16 cellular contexts compared by ENCODE assay signal in the genomic region with DNA sequence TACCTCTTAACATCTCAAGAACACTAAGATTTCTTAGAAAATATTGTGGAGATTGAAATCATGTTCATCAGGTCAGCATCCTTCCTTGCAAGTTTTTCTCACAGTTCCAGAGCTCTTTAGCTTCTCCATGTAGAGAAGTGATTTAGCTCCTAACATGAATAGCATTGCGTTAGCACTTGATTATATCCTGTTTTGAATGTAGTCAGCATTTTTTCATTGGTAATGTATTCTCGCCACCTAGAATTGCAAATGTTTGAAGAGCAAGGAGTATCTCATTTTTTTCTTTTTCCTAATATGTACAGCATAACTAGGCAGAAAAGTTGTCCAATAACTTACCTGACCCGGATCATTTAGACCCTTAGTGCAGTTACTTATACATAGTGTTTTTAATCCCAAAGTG. TPM values are rescaled to one million over a fixed set of nuclear protein-coding genes. Genes with fewer than 3 reads are reported as not detected.
A peak's percentile ranks its signal among the peaks of the same experiment; 100 is the strongest.
DNase-seq lines count a peak whose midpoint lies in the region; ATAC-seq and TF ChIP-seq lines count a peak whose summit lies in the region.
"Had no signal": no experiment of that assay in that cellular context is flagged by ENCODE, and none has a peak within 500 bp of the region (broad histone marks: within the 10 kb centered on the region; RNA-seq: fewer than 3 reads in every experiment).

No MANE protein-coding gene starts in this region.

- CTCF ChIA-PET in CD8-positive, alpha-beta memory T cell (lab: Charles Lee), result no interaction called here
- CTCF ChIA-PET in A673 (lab: Charles Lee), result no interaction called here

- H3K4me2 ChIP-seq in BLaER1, result no peak overlapping the region

- H4K20me1 ChIP-seq in BLaER1, result no peaks in the 10 kb centered on the region

- H3K27ac Mint-ChIP-seq in CD8-positive, alpha-beta memory T cell, result no peak overlapping the region
- no peak overlapping the region for H3K27ac Mint-ChIP-seq in endothelial cell (ENCODE audit: unreplicated experiment)
- H3K27ac Mint-ChIP-seq: CD4-positive, CD25-positive, alpha-beta regulatory T cell; HFFc6 had no signal

- H3K4me1 ChIP-seq in BLaER1 (no peaks in the 10 kb centered on the region), subcutaneous abdominal adipose tissue (ENCODE audit: control insufficient read depth in 5 of 5, insufficient read depth in 5 of 5, low read length in 5 of 5) (no peaks in the 10 kb centered on the region), A673 (ENCODE audit: insufficient read depth, low read length, poor library complexity, severe bottlenecking) (no peaks in the 10 kb centered on the region)
- H3K4me1 ChIP-seq in CD8-positive, alpha-beta memory T cell (ENCODE audit: insufficient read depth, low read length), result no peaks in the 10 kb centered on the region
- H3K4me1 ChIP-seq: Caco-2 had no signal

- intact Hi-C loops in A673 (cut with micrococcal nuclease; ENCODE audit: unreplicated experiment), result no loop called here

- no peaks in the 10 kb centered on the region for H3K27me3 Mint-ChIP-seq in CD8-positive, alpha-beta memory T cell
- peaks cover 5% of the 10 kb centered on the region for H3K27me3 Mint-ChIP-seq in endothelial cell (ENCODE audit: unreplicated experiment)
- H3K27me3 Mint-ChIP-seq: CD4-positive, CD25-positive, alpha-beta regulatory T cell had no signal

- no peak for ATAC-seq in HG02884 (IDR thresholded peaks at IDR 0.05; ENCODE audit: unreplicated experiment)
- ATAC-seq: HCT116 had no signal

- DNase-seq in CD8-positive, alpha-beta memory T cell, result no peak
- no peak for DNase-seq in endothelial cell (ENCODE audit: low spot score)
- DNase-seq in A673 (ENCODE audit: low spot score), result no peak
- DNase-seq in NOMO-1 treated with dmso at 0.1 percent for 144 hours (lab: John Stamatoyannopoulos, UW; ENCODE audit: unreplicated experiment), result no peak
- DNase-seq: C1 segment of cervical spinal cord; Caco-2; CD4-positive, CD25-positive, alpha-beta regulatory T cell; GDM1; GOT3; H7; HFFc6; KG1 had no signal

- H3K4me1 Mint-ChIP-seq in CD8-positive, alpha-beta memory T cell, result no peaks in the 10 kb centered on the region
- no peaks in the 10 kb centered on the region for H3K4me1 Mint-ChIP-seq in endothelial cell (ENCODE audit: unreplicated experiment)
- H3K4me1 Mint-ChIP-seq: CD4-positive, CD25-positive, alpha-beta regulatory T cell had no signal

- H3K4me3 ChIP-seq in BLaER1 (0 out of 2 replicates have a peak overlapping the region, but pooled peaks have one; percentile 26), subcutaneous abdominal adipose tissue (ENCODE audit: low read depth in 1 of 5, low read length in 5 of 5) (peak overlapping the region; percentile 16 to 56 (median 45)), A673 (ENCODE audit: low read depth, low read length, poor library complexity, severe bottlenecking) (no peak overlapping the region)
- H3K4me3 ChIP-seq in CD8-positive, alpha-beta memory T cell (ENCODE audit: low read length), result peak overlapping the region; percentile 24

- TF ChIP-seq CTCF in endothelial cell (IDR thresholded peaks at IDR 0.05; ENCODE audit: unreplicated experiment) (no peak), A673 (conservative IDR thresholded peaks at IDR 0.05; ENCODE audit: low read depth, low read length) (no peak)

- H3K9ac ChIP-seq in BLaER1 (no peak overlapping the region), subcutaneous abdominal adipose tissue (ENCODE audit: low read length in 5 of 5) (no peak overlapping the region)

- H3K9me3 Mint-ChIP-seq in CD8-positive, alpha-beta memory T cell, result peaks cover 52 to 96% (median 87%) of the 10 kb centered on the region in 5 donors
- peaks cover 67% of the 10 kb centered on the region for H3K9me3 Mint-ChIP-seq in endothelial cell (ENCODE audit: unreplicated experiment)

- H3K36me3 ChIP-seq in BLaER1, result peaks cover 99% of the 10 kb centered on the region
- H3K36me3 ChIP-seq in CD8-positive, alpha-beta memory T cell (ENCODE audit: insufficient read depth, low read length), result peaks cover 22% of the 10 kb centered on the region
- peaks cover 43 to 70% (median 60%) of the 10 kb centered on the region in 5 donors for H3K36me3 ChIP-seq in subcutaneous abdominal adipose tissue (ENCODE audit: control insufficient read depth in 5 of 5, insufficient read depth in 5 of 5, low read length in 5 of 5)
- H3K36me3 ChIP-seq in A673 (ENCODE audit: insufficient read depth, low read length, poor library complexity, severe bottlenecking), result peaks cover 38% of the 10 kb centered on the region

- H3K27me3 ChIP-seq in BLaER1 (no peaks in the 10 kb centered on the region), subcutaneous abdominal adipose tissue (ENCODE audit: control insufficient read depth in 5 of 5, insufficient read depth in 4 of 5, low read length in 5 of 5) (no peaks in the 10 kb centered on the region), A673 (replicated peaks; ENCODE audit: insufficient read depth, low read depth, low read length, poor library complexity) (no peaks in the 10 kb centered on the region)
- no peaks in the 10 kb centered on the region for H3K27me3 ChIP-seq in CD8-positive, alpha-beta memory T cell (ENCODE audit: insufficient read depth, low read length, poor library complexity, severe bottlenecking)

- no peak overlapping the region for H3K27ac ChIP-seq in BLaER1
- H3K27ac ChIP-seq in CD8-positive, alpha-beta memory T cell (ENCODE audit: low read depth, low read length), result no peak overlapping the region
- H3K27ac ChIP-seq in subcutaneous abdominal adipose tissue (ENCODE audit: low read depth, low read length), result no peak overlapping the region
- H3K27ac ChIP-seq in A673 (ENCODE audit: low read depth, low read length, poor library complexity, severe bottlenecking), result no peak overlapping the region

- no TSS peak for BruUV-seq in A673 (replicated peaks; lab: Mats Ljungman, UMichigan)

- H3K9me3 ChIP-seq in BLaER1, result peaks cover 99% of the 10 kb centered on the region
- peaks cover 58% of the 10 kb centered on the region for H3K9me3 ChIP-seq in CD8-positive, alpha-beta memory T cell (ENCODE audit: low read length)
- peaks cover 75 to 91% (median 89%) of the 10 kb centered on the region in 5 donors for H3K9me3 ChIP-seq in subcutaneous abdominal adipose tissue (ENCODE audit: control insufficient read depth in 5 of 5, low read length in 5 of 5)
- H3K9me3 ChIP-seq in A673 (ENCODE audit: low read depth, low read length, poor library complexity, severe bottlenecking), result peaks cover 91% of the 10 kb centered on the region

- no peak overlapping the region for H3K4me3 Mint-ChIP-seq in CD8-positive, alpha-beta memory T cell
- H3K4me3 Mint-ChIP-seq in endothelial cell (ENCODE audit: unreplicated experiment), result peak overlapping the region; percentile 49
- H3K4me3 Mint-ChIP-seq: CD4-positive, CD25-positive, alpha-beta regulatory T cell; HFFc6 had no signal

- H3K36me3 Mint-ChIP-seq in CD8-positive, alpha-beta memory T cell, result peaks cover 42 to 75% (median 65%) of the 10 kb centered on the region in 3 donors
- peaks cover 95% of the 10 kb centered on the region for H3K36me3 Mint-ChIP-seq in endothelial cell (ENCODE audit: low read depth, unreplicated experiment)

- POLR2A ChIA-PET in CD8-positive, alpha-beta memory T cell (lab: Charles Lee), result no interaction called here
- POLR2A ChIA-PET in A673 (lab: Charles Lee; ENCODE audit: low non-redundant PET), result no interaction called here

RNA-seq across cellular contexts. Expression of a gene that starts 6.6 kb away (rescaled TPM):
- 1 to 10 TPM; 2.5 to 3.5 TPM for total RNA-seq in CD8-positive, alpha-beta memory T cell
- 2.1 TPM for polyA plus RNA-seq in CD8-positive, alpha-beta memory T cell
- total RNA-seq in endothelial cell (ENCODE audit: unreplicated experiment), result 5.7 TPM
- total RNA-seq in A673 (2021), result 5.0 and 5.1 TPM in 2 replicates

RNA-seq across cellular contexts. Expression of a gene that starts 21.2 kb away (rescaled TPM):
- 1 to 10 TPM; 8.2 to 8.4 TPM for total RNA-seq in CD8-positive, alpha-beta memory T cell
- polyA plus RNA-seq in CD8-positive, alpha-beta memory T cell, result 11.8 TPM
- total RNA-seq in endothelial cell (ENCODE audit: unreplicated experiment) (29.6 TPM), A673 (2021) (12.6 and 13.7 TPM in 2 replicates)

RNA-seq across cellular contexts. Expression of a gene that starts 35.2 kb away (rescaled TPM):
- 1 to 10 TPM; 3.1 to 3.4 TPM for total RNA-seq in CD8-positive, alpha-beta memory T cell
- 2.7 TPM for polyA plus RNA-seq in CD8-positive, alpha-beta memory T cell
- 1.9 TPM for total RNA-seq in endothelial cell (ENCODE audit: unreplicated experiment)
- 7.4 and 8.6 TPM in 2 replicates for total RNA-seq in A673 (2021)
- total RNA-seq: Caco-2 had no signal
